Comparison of ENCODE assay signal across 1 cellular context in genomic region chr3:52055537-52056351, GRCh38.
TF ChIP-seq lines count a peak whose summit lies in the region.

No MANE protein-coding gene starts in this region.

TF ChIP-seq in GM12878, 131 proteins besides CTCF, POLR2A, EP300 and RAD21 (continued from another document):
- TF ChIP-seq, protein P1, sequence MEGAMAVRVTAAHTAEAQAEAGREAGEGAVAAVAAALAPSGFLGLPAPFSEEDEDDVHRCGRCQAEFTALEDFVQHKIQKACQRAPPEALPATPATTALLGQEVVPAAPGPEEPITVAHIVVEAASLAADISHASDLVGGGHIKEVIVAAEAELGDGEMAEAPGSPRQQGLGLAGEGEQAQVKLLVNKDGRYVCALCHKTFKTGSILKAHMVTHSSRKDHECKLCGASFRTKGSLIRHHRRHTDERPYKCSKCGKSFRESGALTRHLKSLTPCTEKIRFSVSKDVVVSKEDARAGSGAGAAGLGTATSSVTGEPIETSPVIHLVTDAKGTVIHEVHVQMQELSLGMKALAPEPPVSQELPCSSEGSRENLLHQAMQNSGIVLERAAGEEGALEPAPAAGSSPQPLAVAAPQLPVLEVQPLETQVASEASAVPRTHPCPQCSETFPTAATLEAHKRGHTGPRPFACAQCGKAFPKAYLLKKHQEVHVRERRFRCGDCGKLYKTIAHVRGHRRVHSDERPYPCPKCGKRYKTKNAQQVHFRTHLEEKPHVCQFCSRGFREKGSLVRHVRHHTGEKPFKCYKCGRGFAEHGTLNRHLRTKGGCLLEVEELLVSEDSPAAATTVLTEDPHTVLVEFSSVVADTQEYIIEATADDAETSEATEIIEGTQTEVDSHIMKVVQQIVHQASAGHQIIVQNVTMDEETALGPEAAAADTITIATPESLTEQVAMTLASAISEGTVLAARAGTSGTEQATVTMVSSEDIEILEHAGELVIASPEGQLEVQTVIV (IDR thresholded peaks at IDR 0.05; ENCODE audit: borderline replicate concordance, partially characterized antibody) = no peak
- peak; percentile 19; the same call in 1 of the 2 replicates for TF ChIP-seq GATAD2B (conservative IDR thresholded peaks at IDR 0.05; ENCODE audit: low read depth)
- TF ChIP-seq, protein P2, sequence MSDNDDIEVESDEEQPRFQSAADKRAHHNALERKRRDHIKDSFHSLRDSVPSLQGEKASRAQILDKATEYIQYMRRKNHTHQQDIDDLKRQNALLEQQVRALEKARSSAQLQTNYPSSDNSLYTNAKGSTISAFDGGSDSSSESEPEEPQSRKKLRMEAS (IDR thresholded peaks at IDR 0.05; ENCODE audit: low read depth, low read length) = peak; percentile 20; the same call in 1 of the 2 replicates
- TF ChIP-seq HDAC6 (IDR thresholded peaks at IDR 0.05; ENCODE audit: unreplicated experiment) = peak; percentile 78
- TF ChIP-seq, protein P3, sequence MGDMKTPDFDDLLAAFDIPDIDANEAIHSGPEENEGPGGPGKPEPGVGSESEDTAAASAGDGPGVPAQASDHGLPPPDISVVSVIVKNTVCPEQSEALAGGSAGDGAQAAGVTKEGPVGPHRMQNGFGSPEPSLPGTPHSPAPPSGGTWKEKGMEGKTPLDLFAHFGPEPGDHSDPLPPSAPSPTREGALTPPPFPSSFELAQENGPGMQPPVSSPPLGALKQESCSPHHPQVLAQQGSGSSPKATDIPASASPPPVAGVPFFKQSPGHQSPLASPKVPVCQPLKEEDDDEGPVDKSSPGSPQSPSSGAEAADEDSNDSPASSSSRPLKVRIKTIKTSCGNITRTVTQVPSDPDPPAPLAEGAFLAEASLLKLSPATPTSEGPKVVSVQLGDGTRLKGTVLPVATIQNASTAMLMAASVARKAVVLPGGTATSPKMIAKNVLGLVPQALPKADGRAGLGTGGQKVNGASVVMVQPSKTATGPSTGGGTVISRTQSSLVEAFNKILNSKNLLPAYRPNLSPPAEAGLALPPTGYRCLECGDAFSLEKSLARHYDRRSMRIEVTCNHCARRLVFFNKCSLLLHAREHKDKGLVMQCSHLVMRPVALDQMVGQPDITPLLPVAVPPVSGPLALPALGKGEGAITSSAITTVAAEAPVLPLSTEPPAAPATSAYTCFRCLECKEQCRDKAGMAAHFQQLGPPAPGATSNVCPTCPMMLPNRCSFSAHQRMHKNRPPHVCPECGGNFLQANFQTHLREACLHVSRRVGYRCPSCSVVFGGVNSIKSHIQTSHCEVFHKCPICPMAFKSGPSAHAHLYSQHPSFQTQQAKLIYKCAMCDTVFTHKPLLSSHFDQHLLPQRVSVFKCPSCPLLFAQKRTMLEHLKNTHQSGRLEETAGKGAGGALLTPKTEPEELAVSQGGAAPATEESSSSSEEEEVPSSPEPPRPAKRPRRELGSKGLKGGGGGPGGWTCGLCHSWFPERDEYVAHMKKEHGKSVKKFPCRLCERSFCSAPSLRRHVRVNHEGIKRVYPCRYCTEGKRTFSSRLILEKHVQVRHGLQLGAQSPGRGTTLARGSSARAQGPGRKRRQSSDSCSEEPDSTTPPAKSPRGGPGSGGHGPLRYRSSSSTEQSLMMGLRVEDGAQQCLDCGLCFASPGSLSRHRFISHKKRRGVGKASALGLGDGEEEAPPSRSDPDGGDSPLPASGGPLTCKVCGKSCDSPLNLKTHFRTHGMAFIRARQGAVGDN (IDR thresholded peaks at IDR 0.05) = peak; percentile 84
- TF ChIP-seq NR2F1 (conservative IDR thresholded peaks at IDR 0.05) = peak; percentile 45; the same call in 1 of the 2 replicates
- peak; percentile 53 for TF ChIP-seq DPF2 (IDR thresholded peaks at IDR 0.05)
- no peak for TF ChIP-seq MTA3 (IDR thresholded peaks at IDR 0.05; ENCODE audit: borderline replicate concordance, low read length)
- no peak for TF ChIP-seq CBFB (IDR thresholded peaks at IDR 0.05; ENCODE audit: low read depth)
- TF ChIP-seq YY1 (IDR thresholded peaks at IDR 0.05; ENCODE audit: low read depth, low read length) = 0 out of 2 replicates have a peak, but pooled peaks have one; percentile 52
- TF ChIP-seq GABPA (IDR thresholded peaks at IDR 0.05; ENCODE audit: low read depth) = no peak
- TF ChIP-seq, protein P4, sequence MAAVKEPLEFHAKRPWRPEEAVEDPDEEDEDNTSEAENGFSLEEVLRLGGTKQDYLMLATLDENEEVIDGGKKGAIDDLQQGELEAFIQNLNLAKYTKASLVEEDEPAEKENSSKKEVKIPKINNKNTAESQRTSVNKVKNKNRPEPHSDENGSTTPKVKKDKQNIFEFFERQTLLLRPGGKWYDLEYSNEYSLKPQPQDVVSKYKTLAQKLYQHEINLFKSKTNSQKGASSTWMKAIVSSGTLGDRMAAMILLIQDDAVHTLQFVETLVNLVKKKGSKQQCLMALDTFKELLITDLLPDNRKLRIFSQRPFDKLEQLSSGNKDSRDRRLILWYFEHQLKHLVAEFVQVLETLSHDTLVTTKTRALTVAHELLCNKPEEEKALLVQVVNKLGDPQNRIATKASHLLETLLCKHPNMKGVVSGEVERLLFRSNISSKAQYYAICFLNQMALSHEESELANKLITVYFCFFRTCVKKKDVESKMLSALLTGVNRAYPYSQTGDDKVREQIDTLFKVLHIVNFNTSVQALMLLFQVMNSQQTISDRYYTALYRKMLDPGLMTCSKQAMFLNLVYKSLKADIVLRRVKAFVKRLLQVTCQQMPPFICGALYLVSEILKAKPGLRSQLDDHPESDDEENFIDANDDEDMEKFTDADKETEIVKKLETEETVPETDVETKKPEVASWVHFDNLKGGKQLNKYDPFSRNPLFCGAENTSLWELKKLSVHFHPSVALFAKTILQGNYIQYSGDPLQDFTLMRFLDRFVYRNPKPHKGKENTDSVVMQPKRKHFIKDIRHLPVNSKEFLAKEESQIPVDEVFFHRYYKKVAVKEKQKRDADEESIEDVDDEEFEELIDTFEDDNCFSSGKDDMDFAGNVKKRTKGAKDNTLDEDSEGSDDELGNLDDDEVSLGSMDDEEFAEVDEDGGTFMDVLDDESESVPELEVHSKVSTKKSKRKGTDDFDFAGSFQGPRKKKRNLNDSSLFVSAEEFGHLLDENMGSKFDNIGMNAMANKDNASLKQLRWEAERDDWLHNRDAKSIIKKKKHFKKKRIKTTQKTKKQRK (IDR thresholded peaks at IDR 0.05; ENCODE audit: low read depth, low read length) = no peak
- TF ChIP-seq HDAC2 (IDR thresholded peaks at IDR 0.05) = 0 out of 2 replicates have a peak, but pooled peaks have one; percentile 38
- TF ChIP-seq IKZF1 (conservative IDR thresholded peaks at IDR 0.05) = peak; percentile 64
- TF ChIP-seq BHLHE40 (IDR thresholded peaks at IDR 0.05; ENCODE audit: borderline replicate concordance in 1 of 2, low read depth in 2 of 2, low read length in 1 of 2) = peak in 1 of 2 experiments; percentile 63; a peak in 2 of 4 replicates
